12 cellular contexts compared by ENCODE assay signal in genomic region chr11:26028294-26028954, GRCh38.
A peak's percentile ranks its signal among the peaks of the same experiment; 100 is the strongest.
DNase-seq lines count a peak whose midpoint lies in the region; ATAC-seq and TF ChIP-seq lines count a peak whose summit lies in the region.
"Had no signal": no experiment of that assay in that cellular context is flagged by ENCODE, and none has a peak within 500 bp of the region (broad histone marks: within the 10 kb centered on the region; RNA-seq: fewer than 3 reads in every experiment).

No MANE protein-coding gene starts in this region.

- no peaks in the 10 kb centered on the region for H4K20me1 ChIP-seq in GM23338 (replicated peaks; ENCODE audit: insufficient read depth)
- H4K20me1 ChIP-seq: BLaER1 treated with 17β-estradiol and CSF1 and Interleukin-3, amounts not matched to agents 10 nM and 100 nM had no signal

- H3K27ac ChIP-seq in ACC112 (ENCODE audit: low read depth, low read length) (peak overlapping the region; percentile 33), GM23338 (ENCODE audit: low read depth) (no peak overlapping the region), sigmoid colon (no peak overlapping the region)
- H3K27ac ChIP-seq: BLaER1 treated with 17β-estradiol and CSF1 and Interleukin-3, amounts not matched to agents 10 nM and 100 nM; colonic mucosa had no signal

- H2AFZ ChIP-seq in ACC112 (ENCODE audit: low read length, unreplicated experiment): no peak overlapping the region
- no peak overlapping the region for H2AFZ ChIP-seq in GM23338

- H3K9me2 ChIP-seq in GM23338 (ENCODE audit: insufficient read depth): no peaks in the 10 kb centered on the region

- no peaks in the 10 kb centered on the region for H3K4me1 Mint-ChIP-seq in activated CD4-positive, alpha-beta T cell treated with anti-CD3 and anti-CD28 coated beads for 36 hours
- no peaks in the 10 kb centered on the region for H3K4me1 Mint-ChIP-seq in GM23338

- no peak for TF ChIP-seq POLR2A in sigmoid colon (IDR thresholded peaks at IDR 0.05)

- H3K4me2 ChIP-seq in GM23338: no peak overlapping the region
- H3K4me2 ChIP-seq: BLaER1 treated with 17β-estradiol and CSF1 and Interleukin-3, amounts not matched to agents 10 nM and 100 nM had no signal

- DNase-seq in dedifferentiated amniotic fluid mesenchymal stem cell (ENCODE audit: extremely low spot score): peak; percentile 30
- no peak for DNase-seq in activated CD4-positive, alpha-beta T cell treated with anti-CD3 and anti-CD28 coated beads for 36 hours
- no peak for DNase-seq in GM23338 (ENCODE audit: low spot score)
- no peak for DNase-seq in stimulated activated naive CD4-positive, alpha-beta T cell (lab: John Stamatoyannopoulos, UW)
- no peak for DNase-seq in sigmoid colon
- DNase-seq: colonic mucosa; NK-92 treated with Interleukin-12 subunit alpha and Interleukin-12 subunit beta, amount 100 ng/mL, for 24 hours had no signal

- 49 to 66% methylated on average over 3 of the region's 3 CpGs for WGBS in sigmoid colon, 2 donors

- no peaks in the 10 kb centered on the region for H3F3A ChIP-seq in GM23338 (replicated peaks; ENCODE audit: low read depth)

- no peaks in the 10 kb centered on the region for H3K79me2 ChIP-seq in ACC112 (ENCODE audit: control insufficient read depth, insufficient read depth, low read length, unreplicated experiment)
- H3K79me2 ChIP-seq in GM23338 (replicated peaks; ENCODE audit: insufficient read depth): no peaks in the 10 kb centered on the region

- H3K4me3 Mint-ChIP-seq in activated CD4-positive, alpha-beta T cell treated with anti-CD3 and anti-CD28 coated beads for 36 hours: no peak overlapping the region
- no peak overlapping the region for H3K4me3 Mint-ChIP-seq in GM23338
- H3K4me3 Mint-ChIP-seq: stimulated activated naive CD8-positive, alpha-beta T cell treated with anti-CD3 and anti-CD28 coated beads, Interleukin-15, Interleukin-2, amounts not matched to agents 100 ng/mL and 50 ng/mL, for 24 hours had no signal

- intact Hi-C loops in activated CD4-positive, alpha-beta T cell treated with anti-CD3 and anti-CD28 coated beads for 36 hours (cut with DNase I, micrococcal nuclease): no loop called here
- intact Hi-C loops in sigmoid colon (cut with DNase I): no loop called here

- H3K27me3 Mint-ChIP-seq in activated CD4-positive, alpha-beta T cell treated with anti-CD3 and anti-CD28 coated beads for 36 hours: no peaks in the 10 kb centered on the region
- H3K27me3 Mint-ChIP-seq in GM23338 (ENCODE audit: insufficient read depth, low read depth, poor library complexity): no peaks in the 10 kb centered on the region
- H3K27me3 Mint-ChIP-seq: stimulated activated naive CD8-positive, alpha-beta T cell treated with anti-CD3 and anti-CD28 coated beads, Interleukin-15, Interleukin-2, amounts not matched to agents 100 ng/mL and 50 ng/mL, for 24 hours had no signal

- H3K4me1 ChIP-seq in ACC112 (ENCODE audit: control insufficient read depth, insufficient read depth, low read length, unreplicated experiment): peaks cover 23% of the 10 kb centered on the region
- no peaks in the 10 kb centered on the region for H3K4me1 ChIP-seq in GM23338 (ENCODE audit: insufficient read depth)
- no peaks in the 10 kb centered on the region for H3K4me1 ChIP-seq in sigmoid colon
- H3K4me1 ChIP-seq: BLaER1 treated with 17β-estradiol and CSF1 and Interleukin-3, amounts not matched to agents 10 nM and 100 nM; colonic mucosa had no signal

- H3K36me3 ChIP-seq in ACC112 (ENCODE audit: insufficient read depth, low read length) (no peaks in the 10 kb centered on the region), GM23338 (ENCODE audit: insufficient read depth) (no peaks in the 10 kb centered on the region), sigmoid colon (no peaks in the 10 kb centered on the region)
- H3K36me3 ChIP-seq: BLaER1 treated with 17β-estradiol and CSF1 and Interleukin-3, amounts not matched to agents 10 nM and 100 nM; colonic mucosa had no signal

- H3K27me3 ChIP-seq in ACC112 (ENCODE audit: insufficient read depth, low read length): no peaks in the 10 kb centered on the region
- H3K27me3 ChIP-seq in GM23338 (ENCODE audit: insufficient read depth): no peaks in the 10 kb centered on the region
- H3K27me3 ChIP-seq in sigmoid colon: no peaks in the 10 kb centered on the region
- H3K27me3 ChIP-seq: BLaER1 treated with 17β-estradiol and CSF1 and Interleukin-3, amounts not matched to agents 10 nM and 100 nM; colonic mucosa had no signal

- no peaks in the 10 kb centered on the region for H3K9me3 ChIP-seq in sigmoid colon
- H3K9me3 ChIP-seq: BLaER1 treated with 17β-estradiol and CSF1 and Interleukin-3, amounts not matched to agents 10 nM and 100 nM; colonic mucosa had no signal

- ATAC-seq in GM19035 (IDR thresholded peaks at IDR 0.05; ENCODE audit: unreplicated experiment) (peak; percentile 23), HG03460 (IDR thresholded peaks at IDR 0.05; ENCODE audit: unreplicated experiment) (peak; percentile 36), GM23338 (no peak)
- no peak for ATAC-seq in activated CD4-positive, alpha-beta T cell treated with anti-CD3 and anti-CD28 coated beads for 36 hours

- TF ChIP-seq CTCF in GM23338 (conservative IDR thresholded peaks at IDR 0.05; ENCODE audit: low read depth in 2 of 2): no peak
- TF ChIP-seq CTCF in sigmoid colon (IDR thresholded peaks at IDR 0.05): no peak

- H3K27ac Mint-ChIP-seq in activated CD4-positive, alpha-beta T cell treated with anti-CD3 and anti-CD28 coated beads for 36 hours: no peak overlapping the region
- H3K27ac Mint-ChIP-seq in GM23338: no peak overlapping the region
- H3K27ac Mint-ChIP-seq: stimulated activated naive CD8-positive, alpha-beta T cell treated with anti-CD3 and anti-CD28 coated beads, Interleukin-15, Interleukin-2, amounts not matched to agents 100 ng/mL and 50 ng/mL, for 24 hours had no signal

- peak overlapping the region; percentile 25; the same call in 1 of the 2 replicates for H3K4me3 ChIP-seq in ACC112 (ENCODE audit: low read depth, low read length)
- no peak overlapping the region for H3K4me3 ChIP-seq in GM23338
- H3K4me3 ChIP-seq in sigmoid colon: no peak overlapping the region
- H3K4me3 ChIP-seq: BLaER1 treated with 17β-estradiol and CSF1 and Interleukin-3, amounts not matched to agents 10 nM and 100 nM; colonic mucosa had no signal

- POLR2A ChIA-PET in activated CD4-positive, alpha-beta T cell treated with anti-CD3 and anti-CD28 coated beads for 36 hours (lab: Charles Lee): no interaction called here

- no peaks in the 10 kb centered on the region for H3K36me3 Mint-ChIP-seq in activated CD4-positive, alpha-beta T cell treated with anti-CD3 and anti-CD28 coated beads for 36 hours (ENCODE audit: low read depth)
- no peaks in the 10 kb centered on the region for H3K36me3 Mint-ChIP-seq in GM23338 (ENCODE audit: low read depth)

- TF ChIP-seq EP300 in sigmoid colon (IDR thresholded peaks at IDR 0.05): no peak

- CTCF ChIA-PET in activated CD4-positive, alpha-beta T cell treated with anti-CD3 and anti-CD28 coated beads for 36 hours (lab: Charles Lee): no interaction called here

- H3K9me3 Mint-ChIP-seq in activated CD4-positive, alpha-beta T cell treated with anti-CD3 and anti-CD28 coated beads for 36 hours (ENCODE audit: low read depth): peaks cover 5% of the 10 kb centered on the region
- H3K9me3 Mint-ChIP-seq in GM23338: no peaks in the 10 kb centered on the region

TF ChIP-seq in GM23338, 12 proteins besides CTCF, POLR2A, EP300 and RAD21:
- TF ChIP-seq CREB1 (CRISPR knock-in tag; IDR thresholded peaks at IDR 0.05; ENCODE audit: low read depth): no peak
- TF ChIP-seq ETS1 (IDR thresholded peaks at IDR 0.05): no peak
- TF ChIP-seq ZNF114 (CRISPR knock-in tag; IDR thresholded peaks at IDR 0.05): no peak
- no peak for TF ChIP-seq EZH2phosphoT487 (IDR thresholded peaks at IDR 0.05; ENCODE audit: unreplicated experiment)
- no peak for TF ChIP-seq JUNB (IDR thresholded peaks at IDR 0.05; ENCODE audit: unreplicated experiment)

Comparison
In these comparisons a context has a peak if more than half of its experiments do, and no peak if none do; other contexts are left out.
1. ATAC-seq: peak in GM19035 (single experiment) and HG03460 (single experiment); none in activated CD4-positive, alpha-beta T cell treated with anti-CD3 and anti-CD28 coated beads for 36 hours (single experiment) and GM23338 (single experiment).